Comparison of ENCODE assay signal across 1 cellular context in genomic region chr1:169115891-169116585, GRCh38.
TF ChIP-seq lines count a peak whose summit lies in the region.

No MANE protein-coding gene starts in this region.

TF ChIP-seq in HepG2, 621 proteins besides CTCF, POLR2A, EP300 and RAD21 (continued from another document and continues in another):
- 0 out of 2 replicates have a peak, but pooled peaks have one; percentile 62 for TF ChIP-seq MAF1 (CRISPR knock-in tag; IDR thresholded peaks at IDR 0.05; ENCODE audit: borderline replicate concordance)
- TF ChIP-seq ZNF317 (CRISPR knock-in tag; IDR thresholded peaks at IDR 0.05): peak; percentile 43; the same call in 1 of the 2 replicates
- peak; percentile 82; the same call in 1 of the 2 replicates for TF ChIP-seq ATF2 (CRISPR knock-in tag; IDR thresholded peaks at IDR 0.05)
- TF ChIP-seq ZNF331 (CRISPR knock-in tag; IDR thresholded peaks at IDR 0.05): peak; percentile 75; the same call in 1 of the 2 replicates
- no peak for TF ChIP-seq FOXA1 (IDR thresholded peaks at IDR 0.05)
- TF ChIP-seq FOXA1 (CRISPR knock-in tag; IDR thresholded peaks at IDR 0.05): peak; percentile 65
- TF ChIP-seq RCOR2 (CRISPR knock-in tag; IDR thresholded peaks at IDR 0.05): peak; percentile 76
- no peak for TF ChIP-seq SRF (IDR thresholded peaks at IDR 0.05; ENCODE audit: low read depth, low read length)
- TF ChIP-seq PHF20 (CRISPR knock-in tag; IDR thresholded peaks at IDR 0.05): no peak
- TF ChIP-seq, protein P1, sequence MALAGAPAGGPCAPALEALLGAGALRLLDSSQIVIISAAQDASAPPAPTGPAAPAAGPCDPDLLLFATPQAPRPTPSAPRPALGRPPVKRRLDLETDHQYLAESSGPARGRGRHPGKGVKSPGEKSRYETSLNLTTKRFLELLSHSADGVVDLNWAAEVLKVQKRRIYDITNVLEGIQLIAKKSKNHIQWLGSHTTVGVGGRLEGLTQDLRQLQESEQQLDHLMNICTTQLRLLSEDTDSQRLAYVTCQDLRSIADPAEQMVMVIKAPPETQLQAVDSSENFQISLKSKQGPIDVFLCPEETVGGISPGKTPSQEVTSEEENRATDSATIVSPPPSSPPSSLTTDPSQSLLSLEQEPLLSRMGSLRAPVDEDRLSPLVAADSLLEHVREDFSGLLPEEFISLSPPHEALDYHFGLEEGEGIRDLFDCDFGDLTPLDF (CRISPR knock-in tag; IDR thresholded peaks at IDR 0.05): 0 out of 2 replicates have a peak, but pooled peaks have one; percentile 31
- TF ChIP-seq NFRKB (IDR thresholded peaks at IDR 0.05): no peak
- peak; percentile 53 for TF ChIP-seq THAP11 (CRISPR knock-in tag; IDR thresholded peaks at IDR 0.05)
- TF ChIP-seq GFI1 (CRISPR knock-in tag; IDR thresholded peaks at IDR 0.05; ENCODE audit: borderline replicate concordance): 0 out of 2 replicates have a peak, but pooled peaks have one; percentile 51
- TF ChIP-seq NR2F2 (IDR thresholded peaks at IDR 0.05; ENCODE audit: borderline replicate concordance, low read depth): no peak; the same call in 1 of the 2 replicates
- 0 out of 2 replicates have a peak, but pooled peaks have one; percentile 55 for TF ChIP-seq ZNF766 (CRISPR knock-in tag; IDR thresholded peaks at IDR 0.05; ENCODE audit: borderline replicate concordance)
- peak; percentile 80 for TF ChIP-seq FOSL2 (CRISPR knock-in tag; IDR thresholded peaks at IDR 0.05)
- TF ChIP-seq, protein P2, sequence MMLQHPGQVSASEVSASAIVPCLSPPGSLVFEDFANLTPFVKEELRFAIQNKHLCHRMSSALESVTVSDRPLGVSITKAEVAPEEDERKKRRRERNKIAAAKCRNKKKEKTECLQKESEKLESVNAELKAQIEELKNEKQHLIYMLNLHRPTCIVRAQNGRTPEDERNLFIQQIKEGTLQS (CRISPR knock-in tag; IDR thresholded peaks at IDR 0.05): 0 out of 2 replicates have a peak, but pooled peaks have one; percentile 10
- TF ChIP-seq GABPB1 (CRISPR knock-in tag; IDR thresholded peaks at IDR 0.05): peak; percentile 21; the same call in 1 of the 2 replicates
- TF ChIP-seq, protein P3, sequence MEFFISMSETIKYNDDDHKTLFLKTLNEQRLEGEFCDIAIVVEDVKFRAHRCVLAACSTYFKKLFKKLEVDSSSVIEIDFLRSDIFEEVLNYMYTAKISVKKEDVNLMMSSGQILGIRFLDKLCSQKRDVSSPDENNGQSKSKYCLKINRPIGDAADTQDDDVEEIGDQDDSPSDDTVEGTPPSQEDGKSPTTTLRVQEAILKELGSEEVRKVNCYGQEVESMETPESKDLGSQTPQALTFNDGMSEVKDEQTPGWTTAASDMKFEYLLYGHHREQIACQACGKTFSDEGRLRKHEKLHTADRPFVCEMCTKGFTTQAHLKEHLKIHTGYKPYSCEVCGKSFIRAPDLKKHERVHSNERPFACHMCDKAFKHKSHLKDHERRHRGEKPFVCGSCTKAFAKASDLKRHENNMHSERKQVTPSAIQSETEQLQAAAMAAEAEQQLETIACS (CRISPR knock-in tag; IDR thresholded peaks at IDR 0.05): peak; percentile 41; the same call in 1 of the 2 replicates
- TF ChIP-seq ZNF646 (CRISPR knock-in tag; IDR thresholded peaks at IDR 0.05): 0 out of 2 replicates have a peak, but pooled peaks have one; percentile 16
- peak; percentile 78 for TF ChIP-seq TGIF2 (CRISPR knock-in tag; IDR thresholded peaks at IDR 0.05)
- TF ChIP-seq ZC3H13 (CRISPR knock-in tag; IDR thresholded peaks at IDR 0.05): peak; percentile 78
- TF ChIP-seq ETV5 (CRISPR knock-in tag; IDR thresholded peaks at IDR 0.05; ENCODE audit: borderline replicate concordance): peak; percentile 87
- peak; percentile 76 for TF ChIP-seq FOXA3 (CRISPR knock-in tag; IDR thresholded peaks at IDR 0.05)
- peak; percentile 73 for TF ChIP-seq KDM6A (CRISPR knock-in tag; IDR thresholded peaks at IDR 0.05; ENCODE audit: low read depth)
- TF ChIP-seq PPARG (CRISPR knock-in tag; conservative IDR thresholded peaks at IDR 0.05): no peak
- peak; percentile 60; the same call in 1 of the 2 replicates for TF ChIP-seq IKZF5 (CRISPR knock-in tag; IDR thresholded peaks at IDR 0.05)
- 0 out of 2 replicates have a peak, but pooled peaks have one; percentile 63 for TF ChIP-seq ISX (CRISPR knock-in tag; conservative IDR thresholded peaks at IDR 0.05)
- TF ChIP-seq NCOA2 (CRISPR knock-in tag; IDR thresholded peaks at IDR 0.05): peak; percentile 88
- TF ChIP-seq PREB (CRISPR knock-in tag; IDR thresholded peaks at IDR 0.05): no peak
- TF ChIP-seq RBM22 (optimal IDR thresholded peaks at IDR 0.05; ENCODE audit: low read length): peak; percentile 83
- TF ChIP-seq MED13 (CRISPR knock-in tag; IDR thresholded peaks at IDR 0.05): 0 out of 2 replicates have a peak, but pooled peaks have one; percentile 58
- peak; percentile 87 for TF ChIP-seq TEAD3 (CRISPR knock-in tag; optimal IDR thresholded peaks at IDR 0.05; ENCODE audit: borderline replicate concordance)
- TF ChIP-seq ZNF563 (CRISPR knock-in tag; IDR thresholded peaks at IDR 0.05): peak; percentile 46; the same call in 1 of the 2 replicates
- TF ChIP-seq MYC (CRISPR knock-in tag; IDR thresholded peaks at IDR 0.05; ENCODE audit: borderline replicate concordance): peak; percentile 40; the same call in 1 of the 2 replicates
- TF ChIP-seq, protein P4, sequence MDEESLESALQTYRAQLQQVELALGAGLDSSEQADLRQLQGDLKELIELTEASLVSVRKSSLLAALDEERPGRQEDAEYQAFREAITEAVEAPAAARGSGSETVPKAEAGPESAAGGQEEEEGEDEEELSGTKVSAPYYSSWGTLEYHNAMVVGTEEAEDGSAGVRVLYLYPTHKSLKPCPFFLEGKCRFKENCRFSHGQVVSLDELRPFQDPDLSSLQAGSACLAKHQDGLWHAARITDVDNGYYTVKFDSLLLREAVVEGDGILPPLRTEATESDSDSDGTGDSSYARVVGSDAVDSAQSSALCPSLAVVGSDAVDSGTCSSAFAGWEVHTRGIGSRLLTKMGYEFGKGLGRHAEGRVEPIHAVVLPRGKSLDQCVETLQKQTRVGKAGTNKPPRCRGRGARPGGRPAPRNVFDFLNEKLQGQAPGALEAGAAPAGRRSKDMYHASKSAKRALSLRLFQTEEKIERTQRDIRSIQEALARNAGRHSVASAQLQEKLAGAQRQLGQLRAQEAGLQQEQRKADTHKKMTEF (CRISPR knock-in tag; IDR thresholded peaks at IDR 0.05): peak; percentile 76; the same call in 1 of the 2 replicates
- peak; percentile 70 for TF ChIP-seq HNF4A (CRISPR knock-in tag; IDR thresholded peaks at IDR 0.05)
- TF ChIP-seq ZNF776 (CRISPR knock-in tag; IDR thresholded peaks at IDR 0.05): no peak
- peak; percentile 93 for TF ChIP-seq RFX5 (IDR thresholded peaks at IDR 0.05; ENCODE audit: low read depth, low read length)
- no peak for TF ChIP-seq ZBTB44 (CRISPR knock-in tag; IDR thresholded peaks at IDR 0.05)
- TF ChIP-seq MEIS2 (CRISPR knock-in tag; IDR thresholded peaks at IDR 0.05): peak; percentile 87
- peak; percentile 80; the same call in 1 of the 2 replicates for TF ChIP-seq HMG20A (CRISPR knock-in tag; IDR thresholded peaks at IDR 0.05; ENCODE audit: borderline replicate concordance)
- no peak for TF ChIP-seq FOXC1 (CRISPR knock-in tag; IDR thresholded peaks at IDR 0.05; ENCODE audit: borderline replicate concordance)
- TF ChIP-seq ERF (CRISPR knock-in tag; IDR thresholded peaks at IDR 0.05): 0 out of 2 replicates have a peak, but pooled peaks have one; percentile 63
- TF ChIP-seq MAX (IDR thresholded peaks at IDR 0.05): peak; percentile 34; the same call in 1 of the 2 replicates
- TF ChIP-seq, protein P5, sequence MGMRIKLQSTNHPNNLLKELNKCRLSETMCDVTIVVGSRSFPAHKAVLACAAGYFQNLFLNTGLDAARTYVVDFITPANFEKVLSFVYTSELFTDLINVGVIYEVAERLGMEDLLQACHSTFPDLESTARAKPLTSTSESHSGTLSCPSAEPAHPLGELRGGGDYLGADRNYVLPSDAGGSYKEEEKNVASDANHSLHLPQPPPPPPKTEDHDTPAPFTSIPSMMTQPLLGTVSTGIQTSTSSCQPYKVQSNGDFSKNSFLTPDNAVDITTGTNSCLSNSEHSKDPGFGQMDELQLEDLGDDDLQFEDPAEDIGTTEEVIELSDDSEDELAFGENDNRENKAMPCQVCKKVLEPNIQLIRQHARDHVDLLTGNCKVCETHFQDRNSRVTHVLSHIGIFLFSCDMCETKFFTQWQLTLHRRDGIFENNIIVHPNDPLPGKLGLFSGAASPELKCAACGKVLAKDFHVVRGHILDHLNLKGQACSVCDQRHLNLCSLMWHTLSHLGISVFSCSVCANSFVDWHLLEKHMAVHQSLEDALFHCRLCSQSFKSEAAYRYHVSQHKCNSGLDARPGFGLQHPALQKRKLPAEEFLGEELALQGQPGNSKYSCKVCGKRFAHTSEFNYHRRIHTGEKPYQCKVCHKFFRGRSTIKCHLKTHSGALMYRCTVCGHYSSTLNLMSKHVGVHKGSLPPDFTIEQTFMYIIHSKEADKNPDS (CRISPR knock-in tag; IDR thresholded peaks at IDR 0.05): peak; percentile 79; the same call in 1 of the 2 replicates
